Comparison of ENCODE assay signal across 10 cellular contexts in genomic region chr14:77375164-77375950, GRCh38. TPM values are rescaled to one million over a fixed set of nuclear protein-coding genes. Genes with fewer than 3 reads are reported as not detected.
A peak's percentile ranks its signal among the peaks of the same experiment; 100 is the strongest.
DNase-seq lines count a peak whose midpoint lies in the region; ATAC-seq and TF ChIP-seq lines count a peak whose summit lies in the region.
"Had no signal": no experiment of that assay in that cellular context is flagged by ENCODE, and none has a peak within 500 bp of the region (broad histone marks: within the 10 kb centered on the region; RNA-seq: fewer than 3 reads in every experiment).

No MANE protein-coding gene starts in this region.

- no peak for ATAC-seq in HG03342 (IDR thresholded peaks at IDR 0.05; ENCODE audit: unreplicated experiment)
- ATAC-seq in HG03469 (IDR thresholded peaks at IDR 0.05; ENCODE audit: unreplicated experiment) = no peak

- intact Hi-C loops in dorsolateral prefrontal cortex (cut with DNase I) = loop anchor here in 1 of 2 donors (5.0 kb wide), 1 partner anchor 53 kb away; the partner anchor contains the start of genes GSTZ1 and POMT2

- peak overlapping the region; percentile 90 for H3K4me3 Mint-ChIP-seq in T-helper 2 cell treated with Interferon-gamma antibody and Interleukin-4, amounts not matched to agents 5 μg/mL and 100 μg/mL, for 36 hours
- peak overlapping the region; percentile 88 for H3K4me3 Mint-ChIP-seq in progenitor cell of endocrine pancreas (ENCODE audit: low read depth)

- TF ChIP-seq CTCF in dorsolateral prefrontal cortex (IDR thresholded peaks at IDR 0.05 in 54 of 56, conservative IDR thresholded peaks at IDR 0.05 in 2 of 56; ENCODE audit: low read depth in 1 of 56, partially characterized antibody in 56 of 56) (no peak), progenitor cell of endocrine pancreas (IDR thresholded peaks at IDR 0.05; ENCODE audit: unreplicated experiment) (no peak)

- peaks cover 28% of the 10 kb centered on the region for H3K36me3 Mint-ChIP-seq in T-helper 2 cell treated with Interferon-gamma antibody and Interleukin-4, amounts not matched to agents 5 μg/mL and 100 μg/mL, for 36 hours (ENCODE audit: low read depth)
- peaks cover 3% of the 10 kb centered on the region for H3K36me3 Mint-ChIP-seq in progenitor cell of endocrine pancreas (ENCODE audit: insufficient read depth)

- peak overlapping the region; percentile 61 to 100 (median 88) for H3K4me3 ChIP-seq in dorsolateral prefrontal cortex

- no peaks in the 10 kb centered on the region for H3K27me3 ChIP-seq in dorsolateral prefrontal cortex
- H3K27me3 ChIP-seq: MG63, sigmoid colon had no signal

- peaks cover 2% of the 10 kb centered on the region for H3K27me3 Mint-ChIP-seq in T-helper 2 cell treated with Interferon-gamma antibody and Interleukin-4, amounts not matched to agents 5 μg/mL and 100 μg/mL, for 36 hours (ENCODE audit: low read depth)
- H3K27me3 Mint-ChIP-seq in progenitor cell of endocrine pancreas = no peaks in the 10 kb centered on the region

- peak overlapping the region in 3 of 59 donors; percentile 85 to 89 (median 89) for H3K27ac ChIP-seq in dorsolateral prefrontal cortex

- H3K27ac Mint-ChIP-seq in T-helper 2 cell treated with Interferon-gamma antibody and Interleukin-4, amounts not matched to agents 5 μg/mL and 100 μg/mL, for 36 hours = peak overlapping the region; percentile 91
- peak overlapping the region; percentile 96 for H3K27ac Mint-ChIP-seq in progenitor cell of endocrine pancreas

- no peak for DNase-seq in T-helper 2 cell treated with Interferon-gamma antibody and Interleukin-4, amounts not matched to agents 5 μg/mL and 100 μg/mL, for 36 hours (ENCODE audit: low spot score)
- DNase-seq in T-helper 2 cell (no peak), NAMALWA (ENCODE audit: low spot score) (peak; percentile 59), dorsolateral prefrontal cortex (no peak), progenitor cell of endocrine pancreas (ENCODE audit: low spot score, unreplicated experiment) (no peak), activated gamma-delta T cell (lab: John Stamatoyannopoulos, UW) (no peak)
- DNase-seq: MG63, sigmoid colon had no signal

- H3K9me3 Mint-ChIP-seq in T-helper 2 cell treated with Interferon-gamma antibody and Interleukin-4, amounts not matched to agents 5 μg/mL and 100 μg/mL, for 36 hours = peaks cover 4% of the 10 kb centered on the region
- H3K9me3 Mint-ChIP-seq in progenitor cell of endocrine pancreas (ENCODE audit: low read depth) = no peaks in the 10 kb centered on the region

- H3K4me1 Mint-ChIP-seq in T-helper 2 cell treated with Interferon-gamma antibody and Interleukin-4, amounts not matched to agents 5 μg/mL and 100 μg/mL, for 36 hours (ENCODE audit: low read depth) = peaks cover 33% of the 10 kb centered on the region
- H3K4me1 Mint-ChIP-seq in progenitor cell of endocrine pancreas (ENCODE audit: low read depth) = peaks cover 19% of the 10 kb centered on the region

RNA-seq across cellular contexts. Expression of gene TMED8, which starts 1.5 kb away (rescaled TPM):
- total RNA-seq in dorsolateral prefrontal cortex = 10 to 100 TPM; 15.9 to 37.9 (median 28.6) TPM
- total RNA-seq in progenitor cell of endocrine pancreas = 18.4 and 18.7 TPM in 2 replicates

RNA-seq across cellular contexts. Expression of gene SAMD15, which starts 1.8 kb away (rescaled TPM):
- 1 to 10 TPM in 119 of 120 experiments, under 1 TPM in 1; 0.95 to 8.0 (median 3.0) TPM for total RNA-seq in dorsolateral prefrontal cortex
- total RNA-seq in progenitor cell of endocrine pancreas = 9.5 and 10.7 TPM in 2 replicates

RNA-seq across cellular contexts. Expression of gene NOXRED1, which starts 48.0 kb away (rescaled TPM):
- 1 to 10 TPM in 79 of 120 experiments, under 1 TPM in 41; 0.35 to 3.4 (median 1.1) TPM for total RNA-seq in dorsolateral prefrontal cortex
- 1.2 and 1.8 TPM in 2 replicates for total RNA-seq in progenitor cell of endocrine pancreas

RNA-seq across cellular contexts. Expression of gene GSTZ1, which starts 54.5 kb away (rescaled TPM):
- total RNA-seq in dorsolateral prefrontal cortex = 10 to 100 TPM in 115 of 120 experiments, 1 to 10 TPM in 5; 9.0 to 35.6 (median 17.5) TPM
- 29.0 and 31.2 TPM in 2 replicates for total RNA-seq in progenitor cell of endocrine pancreas

RNA-seq across cellular contexts. Expression of gene POMT2, which starts 54.7 kb away (rescaled TPM):
- total RNA-seq in dorsolateral prefrontal cortex = 10 to 100 TPM; 25.0 to 76.5 (median 44.0) TPM
- 65.5 and 66.9 TPM in 2 replicates for total RNA-seq in progenitor cell of endocrine pancreas
